ENCODE assay signal across 1 cellular context in genomic region chr14:89248430-89249295, GRCh38.
TF ChIP-seq lines count a peak whose summit lies in the region.

No MANE protein-coding gene starts in this region.

TF ChIP-seq in WTC11, 78 proteins besides CTCF, POLR2A, EP300 and RAD21 (continued from another document):
- TF ChIP-seq IRF2 (CRISPR knock-in tag; IDR thresholded peaks at IDR 0.05; ENCODE audit: borderline replicate concordance, low read depth) (no peak), ZNF423 (CRISPR knock-in tag; IDR thresholded peaks at IDR 0.05) (no peak), HMGA2 (CRISPR knock-in tag; IDR thresholded peaks at IDR 0.05) (no peak), PRDM15 (CRISPR knock-in tag; IDR thresholded peaks at IDR 0.05) (no peak), FOXP4 (CRISPR knock-in tag; IDR thresholded peaks at IDR 0.05) (no peak), AR (CRISPR knock-in tag; IDR thresholded peaks at IDR 0.05) (no peak), ATF3 (CRISPR knock-in tag; conservative IDR thresholded peaks at IDR 0.05) (no peak), RELA (CRISPR knock-in tag; IDR thresholded peaks at IDR 0.05; ENCODE audit: borderline replicate concordance) (no peak), USF2 (CRISPR knock-in tag; IDR thresholded peaks at IDR 0.05) (no peak)
TF ChIP-seq in WTC11: peak in this region for 0.
